Comparison of ENCODE assay signal across 8 cellular contexts in genomic region chr7:43869018-43869897, GRCh38. TPM values are rescaled to one million over a fixed set of nuclear protein-coding genes. Genes with fewer than 3 reads are reported as not detected.
A peak's percentile ranks its signal among the peaks of the same experiment; 100 is the strongest.
DNase-seq lines count a peak whose midpoint lies in the region; ATAC-seq, FAIRE-seq and TF ChIP-seq lines count a peak whose summit lies in the region.

Gene MRPS24 (minus strand): TSS chr7:43869517. CDS start chr7:43869495, 22 bp downstream.

- no peaks in the 10 kb centered on the region for H3K27me3 Mint-ChIP-seq in activated CD8-positive, alpha-beta memory T cell treated with anti-CD3 and anti-CD28 coated beads, Interleukin-2, amount 10 ng/mL, durations not matched to agents 7 days and 5 days

- peaks cover 21% of the 10 kb centered on the region for H3K4me1 Mint-ChIP-seq in activated CD8-positive, alpha-beta memory T cell treated with anti-CD3 and anti-CD28 coated beads, Interleukin-2, amount 10 ng/mL, durations not matched to agents 7 days and 5 days

- peak within 1 kb of the TSS; percentile 98 for H3K4me3 ChIP-seq in HUES48 (ENCODE audit: low read depth, low read length)
- peak within 1 kb of the TSS; percentile 91 for H3K4me3 ChIP-seq in NT2/D1 (ENCODE audit: insufficient read length, low read depth)
- peak within 1 kb of the TSS; percentile 69 to 90 (median 82) for H3K4me3 ChIP-seq in H1 (ENCODE audit: extremely low read depth in 1 of 4, insufficient read depth in 2 of 4, low read depth in 3 of 4, low read length in 4 of 4)
- peak within 1 kb of the TSS; percentile 94 to 95 for H3K4me3 ChIP-seq in mesenchymal stem cell (ENCODE audit: insufficient read depth in 1 of 2, low read depth in 1 of 2, low read length in 2 of 2)

- peak within 1 kb of the TSS; percentile 51 for H3K56ac ChIP-seq in H1 (replicated peaks; ENCODE audit: insufficient read length, low read depth, low read length)

- peak within 1 kb of the TSS; percentile 98 for H4K91ac ChIP-seq in H1 (replicated peaks; ENCODE audit: insufficient read length, low read length)
- H4K91ac ChIP-seq in mesenchymal stem cell (ENCODE audit: low read length), result peak within 1 kb of the TSS; percentile 94

- H2BK120ac ChIP-seq in H1 (replicated peaks; ENCODE audit: low read depth, low read length), result no peak within 1 kb of the TSS
- peak within 1 kb of the TSS; percentile 92 for H2BK120ac ChIP-seq in mesenchymal stem cell (ENCODE audit: low read depth, low read length)

- H3K79me1 ChIP-seq in H1 (ENCODE audit: low read depth, low read length), result 0 out of 2 replicates have a peak, but pooled peaks cover 2% of the 10 kb centered on the region
- H3K79me1 ChIP-seq in mesenchymal stem cell (replicated peaks; ENCODE audit: low read length, poor library complexity, severe bottlenecking), result peaks cover 11% of the 10 kb centered on the region

- peak; percentile 94 for ATAC-seq in GM21390 (IDR thresholded peaks at IDR 0.05; ENCODE audit: unreplicated experiment)
- ATAC-seq in activated CD8-positive, alpha-beta memory T cell treated with anti-CD3 and anti-CD28 coated beads, Interleukin-2, amount 10 ng/mL, durations not matched to agents 7 days and 5 days, result peak; percentile 99

- peaks cover 27% of the 10 kb centered on the region for H3K36me3 Mint-ChIP-seq in activated CD8-positive, alpha-beta memory T cell treated with anti-CD3 and anti-CD28 coated beads, Interleukin-2, amount 10 ng/mL, durations not matched to agents 7 days and 5 days

- TF ChIP-seq POLR2A in H1 (IDR thresholded peaks at IDR 0.05; ENCODE audit: control extremely low read depth in 1 of 2, low read depth in 2 of 2, low read length in 2 of 2), result peak; percentile 85 to 95

- H3K23ac ChIP-seq in H1 (ENCODE audit: insufficient read length) (no peak within 1 kb of the TSS), mesenchymal stem cell (ENCODE audit: low read length in 2 of 2) (no peak within 1 kb of the TSS)

- TF ChIP-seq CTCF in H1 (IDR thresholded peaks at IDR 0.05; ENCODE audit: control extremely low read depth in 1 of 3, insufficient read depth in 1 of 3, low read depth in 1 of 3, low read length in 3 of 3), result no peak

- peak within 1 kb of the TSS; percentile 93; the same call in 1 of the 2 replicates for H2BK5ac ChIP-seq in H1 (ENCODE audit: low read depth, low read length)
- H2BK5ac ChIP-seq in mesenchymal stem cell (ENCODE audit: low read depth, low read length, poor library complexity, severe bottlenecking), result peak within 1 kb of the TSS; percentile 96

- H3K27ac Mint-ChIP-seq in activated CD8-positive, alpha-beta memory T cell treated with anti-CD3 and anti-CD28 coated beads, Interleukin-2, amount 10 ng/mL, durations not matched to agents 7 days and 5 days, result peak within 1 kb of the TSS; percentile 84

- H2AK5ac ChIP-seq in H1 (ENCODE audit: low read depth, low read length), result no peak within 1 kb of the TSS
- peak within 1 kb of the TSS; percentile 76 for H2AK5ac ChIP-seq in mesenchymal stem cell (ENCODE audit: low read length, severe bottlenecking)

- H3K4ac ChIP-seq in H1 (replicated peaks; ENCODE audit: insufficient read length, low read depth, low read length) (peak within 1 kb of the TSS; percentile 92), mesenchymal stem cell (ENCODE audit: low read depth in 1 of 2, low read length in 2 of 2) (peak within 1 kb of the TSS in 1 of 2 experiments; percentile 94)

- H3K36me3 ChIP-seq in HUES48 (ENCODE audit: control insufficient read depth, insufficient read depth, low read length) (peaks cover 22% of the 10 kb centered on the region), NT2/D1 (ENCODE audit: insufficient read depth, insufficient read length, low read length) (peaks cover 28% of the 10 kb centered on the region), H1 (ENCODE audit: control insufficient read depth in 2 of 4, insufficient read depth in 4 of 4, low read length in 3 of 4) (peaks cover 0 to 19% (median 8%) of the 10 kb centered on the region in 4 experiments; a peak in 4 of 8 replicates), mesenchymal stem cell (ENCODE audit: control insufficient read depth in 1 of 2, insufficient read depth in 2 of 2, low read depth in 1 of 2, low read length in 2 of 2) (peaks cover 19 to 33% of the 10 kb centered on the region in 2 experiments)

- peaks cover 0 to 3% of the 10 kb centered on the region in 2 experiments for H4K20me1 ChIP-seq in H1 (replicated peaks in 1 of 2; ENCODE audit: control insufficient read depth in 1 of 2, insufficient read depth in 2 of 2, low read length in 2 of 2)

- H3K79me2 ChIP-seq in H1 (ENCODE audit: control insufficient read depth in 1 of 2, insufficient read depth in 2 of 2, low read length in 2 of 2), result no peaks in the 10 kb centered on the region

- no peak; a peak in 1 of 4 replicates for TF ChIP-seq RAD21 in H1 (IDR thresholded peaks at IDR 0.05 in 1 of 2, conservative IDR thresholded peaks at IDR 0.05 in 1 of 2; ENCODE audit: low read depth in 2 of 2, low read length in 2 of 2)

- H3K4me1 ChIP-seq in HUES48 (ENCODE audit: control insufficient read depth, insufficient read depth, low read length) (peaks cover 29% of the 10 kb centered on the region), NT2/D1 (ENCODE audit: insufficient read depth, insufficient read length) (peaks cover 7% of the 10 kb centered on the region), H1 (replicated peaks in 1 of 4; ENCODE audit: control insufficient read depth in 3 of 4, insufficient read depth in 4 of 4, low read length in 3 of 4) (peaks cover 3 to 14% (median 6%) of the 10 kb centered on the region in 4 experiments), mesenchymal stem cell (ENCODE audit: control insufficient read depth, insufficient read depth, low read depth, low read length) (peaks cover 16% of the 10 kb centered on the region)

- H3K14ac ChIP-seq in H1 (ENCODE audit: insufficient read length), result no peak within 1 kb of the TSS
- H3K14ac ChIP-seq in mesenchymal stem cell (ENCODE audit: low read length in 2 of 2), result peak within 1 kb of the TSS in 1 of 2 experiments; percentile 98

- peak within 1 kb of the TSS; percentile 84 for H3K4me3 Mint-ChIP-seq in activated CD8-positive, alpha-beta memory T cell treated with anti-CD3 and anti-CD28 coated beads, Interleukin-2, amount 10 ng/mL, durations not matched to agents 7 days and 5 days

- FAIRE-seq in H1 (lab: Jason Lieb, UNC), result no peak

- H3K9me3 ChIP-seq in HUES48 (ENCODE audit: control insufficient read depth, insufficient read depth, low read length), result no peaks in the 10 kb centered on the region
- peaks cover 16% of the 10 kb centered on the region for H3K9me3 ChIP-seq in NT2/D1 (ENCODE audit: insufficient read depth, low read length)
- no peaks in the 10 kb centered on the region for H3K9me3 ChIP-seq in H1 (ENCODE audit: insufficient read depth in 2 of 2, low read depth in 1 of 2, low read length in 1 of 2)
- H3K9me3 ChIP-seq in mesenchymal stem cell (ENCODE audit: control insufficient read depth, low read length), result no peaks in the 10 kb centered on the region

- H3K18ac ChIP-seq in H1 (ENCODE audit: extremely low read depth, low read length), result peak within 1 kb of the TSS; percentile 100
- H3K18ac ChIP-seq in mesenchymal stem cell (ENCODE audit: low read depth in 1 of 2, low read length in 2 of 2), result peak within 1 kb of the TSS; percentile 97

- H4K8ac ChIP-seq in H1 (ENCODE audit: extremely low read depth, insufficient read depth, low read length) (peak within 1 kb of the TSS; percentile 98), mesenchymal stem cell (ENCODE audit: low read length) (peak within 1 kb of the TSS; percentile 98)

- H3K9me3 Mint-ChIP-seq in activated CD8-positive, alpha-beta memory T cell treated with anti-CD3 and anti-CD28 coated beads, Interleukin-2, amount 10 ng/mL, durations not matched to agents 7 days and 5 days (ENCODE audit: low read depth), result peaks cover 2% of the 10 kb centered on the region

- H2BK12ac ChIP-seq in H1 (ENCODE audit: low read depth, low read length), result no peak within 1 kb of the TSS
- peak within 1 kb of the TSS in 1 of 2 experiments; percentile 61 for H2BK12ac ChIP-seq in mesenchymal stem cell (ENCODE audit: low read length in 2 of 2)

- H2AFZ ChIP-seq in H1 (ENCODE audit: low read length), result peak within 1 kb of the TSS; percentile 94
- peak within 1 kb of the TSS; percentile 65 for H2AFZ ChIP-seq in mesenchymal stem cell (ENCODE audit: low read depth, low read length)

- CTCF ChIA-PET in activated CD8-positive, alpha-beta memory T cell treated with anti-CD3 and anti-CD28 coated beads, Interleukin-2, amount 10 ng/mL, durations not matched to agents 7 days and 5 days (lab: Charles Lee), result interaction anchor here (0.6 to 2.0 kb wide), 3 partner anchors 30 to 36 kb away, joined by 3 to 6 read pairs (median 4); no protein-coding TSS in a partner anchor
- CTCF ChIA-PET in H1 (lab: Charles Lee; ENCODE audit: partially characterized antibody), result interaction anchor here (0.6 to 0.9 kb wide), 2 partner anchors 31 to 114 kb away, joined by 3 read pairs; no protein-coding TSS in a partner anchor

- peak within 1 kb of the TSS; percentile 98 for H4K5ac ChIP-seq in H1 (ENCODE audit: insufficient read length, low read depth, low read length)

- H3K27ac ChIP-seq in HUES48 (ENCODE audit: low read depth, low read length) (peak within 1 kb of the TSS; percentile 86), H1 (ENCODE audit: low read depth, low read length) (peak within 1 kb of the TSS; percentile 90), mesenchymal stem cell (ENCODE audit: low read length, poor library complexity, severe bottlenecking) (peak within 1 kb of the TSS; percentile 100)

- DNase-seq in Caki2 (ENCODE audit: low read depth) (peak; percentile 77), NT2/D1 (ENCODE audit: low read depth, low spot score) (peak; percentile 99), H1 (ENCODE audit: low read depth in 1 of 2, low spot score in 2 of 2) (peak; percentile 84 to 97), mesenchymal stem cell (peak; percentile 96)
- peak; percentile 96 for DNase-seq in activated CD8-positive, alpha-beta memory T cell treated with anti-CD3 and anti-CD28 coated beads, Interleukin-2, amount 10 ng/mL, durations not matched to agents 7 days and 5 days
- DNase-seq in stimulated activated CD8-positive, alpha-beta memory T cell treated with anti-CD3 and anti-CD28 coated beads, Interleukin-12 subunit alpha, Interleukin-12 subunit beta, amount 100 ng/mL, for 24 hours (ENCODE audit: extremely low read depth), result peak; percentile 77

- in situ Hi-C loops in Caki2 (cut with HindIII; ENCODE audit: low pct_unique_long_range_greater_than_20kb, low sequenced_read_pairs), result no loop called here

- no peak within 1 kb of the TSS for H2BK20ac ChIP-seq in H1 (ENCODE audit: low read length)

- H3K27me3 ChIP-seq in HUES48 (ENCODE audit: control insufficient read depth, insufficient read depth, low read length) (no peaks in the 10 kb centered on the region), NT2/D1 (ENCODE audit: insufficient read depth, insufficient read length) (peaks cover 5% of the 10 kb centered on the region), H1 (replicated peaks in 1 of 4; ENCODE audit: control insufficient read depth in 3 of 4, extremely low read depth in 1 of 4, insufficient read depth in 3 of 4, low read length in 3 of 4) (no peaks in the 10 kb centered on the region), mesenchymal stem cell (ENCODE audit: control insufficient read depth in 1 of 2, insufficient read depth in 1 of 2, low read length in 2 of 2) (no peaks in the 10 kb centered on the region)

- peaks cover 2% of the 10 kb centered on the region; the same call in 1 of the 2 replicates for H3K23me2 ChIP-seq in H1 (ENCODE audit: low read depth, low read length)

- peak in 1 of 2 experiments; percentile 99; a peak in 2 of 3 replicates for TF ChIP-seq EP300 in H1 (IDR thresholded peaks at IDR 0.05; ENCODE audit: borderline replicate concordance in 1 of 2, low read depth in 2 of 2, low read length in 2 of 2)

- H2BK15ac ChIP-seq in H1 (ENCODE audit: low read length) (peak within 1 kb of the TSS; percentile 77; the same call in 1 of the 2 replicates), mesenchymal stem cell (ENCODE audit: low read depth, poor library complexity, severe bottlenecking) (peak within 1 kb of the TSS; percentile 73)

- POLR2A ChIA-PET in H1 (lab: Charles Lee; ENCODE audit: partially characterized antibody), result interaction anchor here (0.6 to 1.9 kb wide), 12 partner anchors 9 to 942 kb away, joined by 3 to 7 read pairs (median 4); partner anchors contain the start of genes STK17A, UBE2D4 and URGCP

- WGBS in H1 (ENCODE audit: extremely low coverage in 1 of 2, insufficient coverage in 1 of 2, insufficient read length in 1 of 2, insufficient replicate concordance in 2 of 2, low coverage in 1 of 2, low lambda C conversion rate in 2 of 2, missing lambda C conversion rate in 1 of 2), 2 experiments, result 3% methylated on average over 47 of the region's 79 CpGs; no CpG with 5 or more reads in 1 of the 2 experiments
- 1% methylated on average over 58 of the region's 79 CpGs for WGBS in mesenchymal stem cell

- H3K4me2 ChIP-seq in H1 (ENCODE audit: insufficient read depth in 1 of 2, low read depth in 2 of 2, low read length in 2 of 2), result peak within 1 kb of the TSS; percentile 78 to 90
- H3K4me2 ChIP-seq in mesenchymal stem cell (ENCODE audit: low read length, poor library complexity, severe bottlenecking), result peak within 1 kb of the TSS; percentile 90

- H3K9ac ChIP-seq in HUES48 (ENCODE audit: low read depth, low read length) (peak within 1 kb of the TSS; percentile 96), NT2/D1 (ENCODE audit: insufficient read length, low read depth) (peak within 1 kb of the TSS; percentile 88), H1 (replicated peaks in 1 of 4; ENCODE audit: extremely low read depth in 1 of 4, low read depth in 3 of 4, low read length in 3 of 4) (peak within 1 kb of the TSS; percentile 52 to 94 (median 88)), mesenchymal stem cell (ENCODE audit: low read length) (peak within 1 kb of the TSS; percentile 99)

RNA-seq across cellular contexts. Expression of gene MRPS24, which starts in this region (rescaled TPM):
- 122 and 157 TPM in 2 replicates for total RNA-seq in Caki2 (2014; rRNA removed; shearing (Covaris generic); ENCODE audit: low replicate concordance)
- total RNA-seq in activated CD8-positive, alpha-beta memory T cell treated with anti-CD3 and anti-CD28 coated beads, Interleukin-2, amount 10 ng/mL, durations not matched to agents 7 days and 5 days, result 10 to 100 TPM; 75.3 to 96.2 TPM
- total RNA-seq in H1 (2021; fragmentation: NEBNext Ultra II Directional; extraction: Animal tissue kit (Norgen Biotek cat#: 25700)), result 132 and 133 TPM in 2 replicates
- polyA plus RNA-seq in H1 (2011; rRNA removed), result 347 and 410 TPM in 2 replicates
- polyA plus RNA-seq in H1 (2011; cell fraction: cytosol; rRNA removed), result 302 TPM
- 205 TPM for polyA plus RNA-seq in H1 (2011; cell fraction: nucleus; rRNA removed)
- polyA plus RNA-seq in H1 (2012, experiment 1 of 2), result 187 to 195 TPM (median 188 TPM) in 4 replicates
- polyA plus RNA-seq in H1 (2012, experiment 2 of 2), result 311 TPM
- polyA plus RNA-seq in H1 (2013, experiment 1 of 2), result 179 TPM
- 187 TPM for polyA plus RNA-seq in H1 (2013, experiment 2 of 2)
- 62.7 and 63.9 TPM in 2 replicates for polyA minus RNA-seq in H1 (2011; rRNA and poly(A)+ RNA removed)
- 93.6 TPM for polyA minus RNA-seq in H1 (2011; cell fraction: cytosol; rRNA and poly(A)+ RNA removed)
- 68.7 TPM for polyA minus RNA-seq in H1 (2011; cell fraction: nucleus; rRNA and poly(A)+ RNA removed)
- 167 TPM for polyA plus RNA-seq in mesenchymal stem cell (2013, experiment 1 of 2)
- polyA plus RNA-seq in mesenchymal stem cell (2013, experiment 2 of 2), result 166 TPM

Comparison
In these comparisons a context has a peak if more than half of its experiments do, and no peak if none do; other contexts are left out.
1. Peak in every context shown above with its lines: DNase-seq, ATAC-seq, H3K4me3 ChIP-seq and H3K27ac ChIP-seq.